ENCODE assay signal across 26 cellular contexts in genomic region chr7:39091774-39092173, GRCh38.
"Had no signal": no experiment of that assay in that cellular context is flagged by ENCODE, and none has a peak within 500 bp of the region (broad histone marks: within the 10 kb centered on the region; RNA-seq: fewer than 3 reads in every experiment).

No MANE protein-coding gene starts in this region.

- H3K9ac ChIP-seq: SK-N-SH had no signal

- H3K27me3 ChIP-seq: ascending aorta, MG63, Peyer's patch, SJCRH30 had no signal

- H3K4me1 ChIP-seq: ascending aorta, Peyer's patch, SJCRH30 had no signal

- H3K9me3 ChIP-seq: ascending aorta, MG63, Peyer's patch, SJCRH30, SK-N-SH had no signal

- H3K4me3 ChIP-seq: ascending aorta, MG63, Peyer's patch, SJCRH30 had no signal

- ATAC-seq: activated naive CD4-positive, alpha-beta T cell treated with anti-CD3 and anti-CD28 coated beads, Interleukin-2, amount 50 U/mL, for 72 hours; activated naive CD8-positive, alpha-beta T cell treated with anti-CD3 and anti-CD28 coated beads, Interleukin-2, amount 50 U/mL, for 24 hours; activated T-cell treated with anti-CD3 and anti-CD28 coated beads, Interleukin-2, amount 50 U/mL, for 4 hours had no signal

- DNase-seq: activated B cell treated with CpG ODN at 0.5 μM for 24 hours; activated CD4-positive, alpha-beta memory T cell treated with anti-CD3 and anti-CD28 coated beads for 36 hours; activated CD4-positive, alpha-beta T cell treated with anti-CD3 and anti-CD28 coated beads, Interleukin-2, amount 10 ng/mL, durations not matched to agents 7 days and 5 days; activated CD8-positive, alpha-beta memory T cell treated with anti-CD3 and anti-CD28 coated beads for 24 hours; activated effector memory CD4-positive, alpha-beta T cell treated with anti-CD3 and anti-CD28 coated beads, Interleukin-2, amount 50 U/mL, for 16 hours; activated naive CD4-positive, alpha-beta T cell treated with Interleukin-2 at 50 U/mL for 16 hours; activated naive CD8-positive, alpha-beta T cell treated with anti-CD3 and anti-CD28 coated beads, Interleukin-2, amount 50 U/mL, for 24 hours; activated T-cell treated with anti-CD3 and anti-CD28 coated beads, Interleukin-2, amount 50 U/mL, for 4 hours; amniotic stem cell; MG63; MV-4-11; NCI-H1436; NCI-H1694 treated with DMSO at 0.1 percent for 48 hours; NCI-H2081 treated with DMSO at 0.1 percent for 48 hours; NCI-H2171 treated with DMSO at 0.1 percent for 48 hours; NCI-H226; NCI-H526; NCI-H774; NK-92 treated with Interleukin-12 subunit alpha and Interleukin-12 subunit beta, amount 100 ng/mL, for 24 hours; Peyer's patch; Right ventricle myocardium superior; SJCRH30; SK-N-SH; SW 1271 had no signal

- H3K36me3 ChIP-seq: ascending aorta, MG63, Peyer's patch, SJCRH30 had no signal
